ENCODE assay signal across 11 cellular contexts in genomic region chr11:14334893-14335292, GRCh38. TPM values are rescaled to one million over a fixed set of nuclear protein-coding genes. Genes with fewer than 3 reads are reported as not detected.
DNase-seq lines count a peak whose midpoint lies in the region; ATAC-seq and TF ChIP-seq lines count a peak whose summit lies in the region.
"Had no signal": no experiment of that assay in that cellular context is flagged by ENCODE, and none has a peak within 500 bp of the region (broad histone marks: within the 10 kb centered on the region; RNA-seq: fewer than 3 reads in every experiment).

No MANE protein-coding gene starts in this region.

- ATAC-seq in GM18517 (IDR thresholded peaks at IDR 0.05; ENCODE audit: unreplicated experiment): peak; percentile 39
- ATAC-seq in GM23338: no peak
- ATAC-seq in activated B cell treated with CpG ODN at 0.5 μM for 24 hours (ENCODE audit: low read depth): no peak

- H3K4me3 ChIP-seq in GM23338 (no peak overlapping the region), neural progenitor cell (no peak overlapping the region)

- H2AFZ ChIP-seq in GM23338 (no peak overlapping the region), neural progenitor cell (replicated peaks) (no peak overlapping the region)

- H3K27ac Mint-ChIP-seq in GM23338 (peak overlapping the region; percentile 19), activated B cell treated with CpG ODN at 0.5 μM for 24 hours (peak overlapping the region; percentile 62), neural progenitor cell (no peak overlapping the region)
- H3K27ac Mint-ChIP-seq: activated CD4-positive, alpha-beta memory T cell treated with anti-CD3 and anti-CD28 coated beads for 36 hours; T-helper 1 cell treated with Interleukin-12 subunit alpha and Interleukin-12 subunit beta and Interleukin-4 antibody, amounts not matched to agents 30 μg/mL and 1 μg/mL, for 36 hours had no signal

- H3K36me3 Mint-ChIP-seq in GM23338 (ENCODE audit: low read depth): peaks cover 16% of the 10 kb centered on the region; the same call in 2 of the 3 replicates
- H3K36me3 Mint-ChIP-seq in activated B cell treated with CpG ODN at 0.5 μM for 24 hours (ENCODE audit: low read depth): peaks cover 25% of the 10 kb centered on the region
- H3K36me3 Mint-ChIP-seq in neural progenitor cell: peaks cover 5% of the 10 kb centered on the region

- H3F3A ChIP-seq in GM23338 (replicated peaks; ENCODE audit: low read depth) (no peaks in the 10 kb centered on the region), neural progenitor cell (ENCODE audit: low read depth) (peaks cover 8% of the 10 kb centered on the region)

- H3K27ac ChIP-seq in GM23338 (ENCODE audit: low read depth) (peak overlapping the region; percentile 76), neural progenitor cell (no peak overlapping the region)

- H3K9ac ChIP-seq in neural progenitor cell: no peak overlapping the region

- H3K79me2 ChIP-seq in GM23338 (replicated peaks; ENCODE audit: insufficient read depth) (peaks cover 100% of the 10 kb centered on the region), neural progenitor cell (ENCODE audit: low read depth) (peaks cover 100% of the 10 kb centered on the region)

- DNase-seq in GM23338 (ENCODE audit: low spot score) (no peak), activated B cell treated with CpG ODN at 0.5 μM for 24 hours (no peak), neural progenitor cell (ENCODE audit: low spot score) (no peak), NCI-H1105 treated with DMSO at 0.1 percent for 48 hours (lab: John Stamatoyannopoulos, UW) (no peak), HuH-7.5 (ENCODE audit: low spot score) (no peak)
- DNase-seq in stimulated activated naive CD4-positive, alpha-beta T cell treated with Interleukin-2 at 50 U/mL for 16 hours (lab: John Stamatoyannopoulos, UW): no peak
- DNase-seq: activated CD4-positive, alpha-beta memory T cell treated with anti-CD3 and anti-CD28 coated beads for 36 hours; NCI-H1930; nucleus accumbens had no signal

- intact Hi-C loops in activated B cell treated with CpG ODN at 0.5 μM for 24 hours (cut with micrococcal nuclease): no loop called here

- H3K27me3 ChIP-seq in GM23338 (ENCODE audit: insufficient read depth) (no peaks in the 10 kb centered on the region), neural progenitor cell (no peaks in the 10 kb centered on the region)

- no peaks in the 10 kb centered on the region for H3K9me2 ChIP-seq in GM23338 (ENCODE audit: insufficient read depth)

- H4K20me1 ChIP-seq in GM23338 (replicated peaks; ENCODE audit: insufficient read depth) (no peaks in the 10 kb centered on the region), neural progenitor cell (ENCODE audit: low read depth) (peaks cover 19% of the 10 kb centered on the region)

- H3K9me3 ChIP-seq in neural progenitor cell (ENCODE audit: low read depth): no peaks in the 10 kb centered on the region

- H3K4me1 Mint-ChIP-seq in GM23338: peaks cover 73% of the 10 kb centered on the region
- H3K4me1 Mint-ChIP-seq in activated B cell treated with CpG ODN at 0.5 μM for 24 hours: peaks cover 82% of the 10 kb centered on the region
- H3K4me1 Mint-ChIP-seq in neural progenitor cell: no peaks in the 10 kb centered on the region

- CTCF ChIA-PET in activated B cell treated with CpG ODN at 0.5 μM for 24 hours (lab: Charles Lee): interaction anchor here (1.0 to 1.2 kb wide), 2 partner anchors 11 to 26 kb away, joined by 4 to 5 read pairs; no protein-coding TSS in a partner anchor

- H3K4me2 ChIP-seq in GM23338 (peak overlapping the region; percentile 53), neural progenitor cell (peak overlapping the region; percentile 0)

- H3K27me3 Mint-ChIP-seq in GM23338 (ENCODE audit: insufficient read depth, low read depth, poor library complexity) (peaks cover 2% of the 10 kb centered on the region), activated B cell treated with CpG ODN at 0.5 μM for 24 hours (no peaks in the 10 kb centered on the region), neural progenitor cell (ENCODE audit: insufficient read depth, low read depth) (no peaks in the 10 kb centered on the region)
- H3K27me3 Mint-ChIP-seq: activated CD4-positive, alpha-beta memory T cell treated with anti-CD3 and anti-CD28 coated beads for 36 hours had no signal

- no peaks in the 10 kb centered on the region for H3K36me3 ChIP-seq in GM23338 (ENCODE audit: insufficient read depth)
- H3K36me3 ChIP-seq in neural progenitor cell: no peaks in the 10 kb centered on the region

- peaks cover 88% of the 10 kb centered on the region for H3K4me1 ChIP-seq in GM23338 (ENCODE audit: insufficient read depth)
- peaks cover 4% of the 10 kb centered on the region for H3K4me1 ChIP-seq in neural progenitor cell

- TF ChIP-seq CTCF in GM23338 (conservative IDR thresholded peaks at IDR 0.05; ENCODE audit: low read depth in 2 of 2) (no peak), activated B cell treated with CpG ODN at 0.5 μM for 24 hours (IDR thresholded peaks at IDR 0.05) (no peak), neural progenitor cell (IDR thresholded peaks at IDR 0.05) (no peak)

- POLR2A ChIA-PET in activated B cell treated with CpG ODN at 0.5 μM for 24 hours (lab: Charles Lee): interaction anchor here (0.5 to 1.7 kb wide), 4 partner anchors 10 to 23 kb away, joined by 3 to 6 read pairs (median 3); no protein-coding TSS in a partner anchor

- H3K4me3 Mint-ChIP-seq in GM23338: peak overlapping the region; percentile 0; the same call in 1 of the 3 replicates
- peak overlapping the region; percentile 32 for H3K4me3 Mint-ChIP-seq in activated B cell treated with CpG ODN at 0.5 μM for 24 hours
- H3K4me3 Mint-ChIP-seq in neural progenitor cell: no peak overlapping the region
- H3K4me3 Mint-ChIP-seq: activated CD4-positive, alpha-beta memory T cell treated with anti-CD3 and anti-CD28 coated beads for 36 hours; T-helper 1 cell treated with Interleukin-12 subunit alpha and Interleukin-12 subunit beta and Interleukin-4 antibody, amounts not matched to agents 30 μg/mL and 1 μg/mL, for 36 hours had no signal

- H3K9me3 Mint-ChIP-seq in GM23338: peaks cover 3% of the 10 kb centered on the region; the same call in 1 of the 3 replicates
- peaks cover 13% of the 10 kb centered on the region for H3K9me3 Mint-ChIP-seq in activated B cell treated with CpG ODN at 0.5 μM for 24 hours
- H3K9me3 Mint-ChIP-seq in neural progenitor cell: peaks cover 19% of the 10 kb centered on the region

TF ChIP-seq in GM23338, 12 proteins besides CTCF, POLR2A, EP300 and RAD21 (continues in another document):
- TF ChIP-seq ZNF462 (CRISPR knock-in tag; IDR thresholded peaks at IDR 0.05): no peak

RNA-seq across cellular contexts. Expression of gene RRAS2, which starts 24.1 kb away (rescaled TPM):
- 293 and 296 TPM in 2 replicates for total RNA-seq in GM23338 (2014; rRNA removed; shearing (Covaris generic))
- polyA plus RNA-seq in GM23338 (2016; fragmentation: Nextera tagmentation; extraction: Ambion mirVana): 174 and 196 TPM in 2 replicates
- total RNA-seq in activated B cell treated with CpG ODN at 0.5 μM for 24 hours (97.7 and 106 TPM in 2 replicates), neural progenitor cell (ENCODE audit: low replicate concordance) (87.4 and 129 TPM in 2 replicates)
